1 cellular context compared by ENCODE assay signal in genomic region chr9:128396970-128397613, GRCh38.
TF ChIP-seq lines count a peak whose summit lies in the region.

No MANE protein-coding gene starts in this region.

TF ChIP-seq in SK-N-SH, 30 proteins besides CTCF, POLR2A, EP300 and RAD21 (continued from another document):
- no peak for TF ChIP-seq IRF3 (IDR thresholded peaks at IDR 0.05; ENCODE audit: low read depth, low read length)
